Comparison of ENCODE assay signal across 14 cellular contexts in the genomic region with DNA sequence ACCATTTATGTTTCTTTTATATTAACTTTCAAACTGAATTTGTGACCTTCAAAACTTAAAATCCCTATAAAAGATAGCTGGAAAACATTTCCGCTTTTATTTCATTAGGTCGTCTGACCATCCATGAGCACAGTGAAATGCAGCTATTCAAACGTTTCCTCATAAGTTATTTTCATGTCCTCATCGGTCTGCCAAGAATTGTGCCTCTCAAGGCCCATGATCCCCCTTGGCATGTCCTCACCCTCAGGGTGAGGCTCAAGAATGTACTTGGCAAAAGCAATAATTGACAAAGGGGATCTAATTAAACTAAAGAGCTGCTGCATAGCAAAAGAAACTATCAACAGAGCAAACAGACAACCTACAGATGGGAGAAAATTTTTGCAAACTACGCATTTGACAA.
"Had no signal": no experiment of that assay in that cellular context is flagged by ENCODE, and none has a peak within 500 bp of the region (broad histone marks: within the 10 kb centered on the region; RNA-seq: fewer than 3 reads in every experiment).

No MANE protein-coding gene starts in this region.

- H3K27me3 Mint-ChIP-seq: activated CD8-positive, alpha-beta T cell treated with anti-CD3 and anti-CD28 coated beads for 36 hours; naive thymus-derived CD4-positive, alpha-beta T cell had no signal

- H3K27me3 ChIP-seq: body of pancreas, esophagus muscularis mucosa, vagina had no signal

- H3K27ac ChIP-seq: body of pancreas, vagina had no signal

- H3K4me3 Mint-ChIP-seq: activated CD8-positive, alpha-beta T cell treated with anti-CD3 and anti-CD28 coated beads for 36 hours; activated naive CD4-positive, alpha-beta T cell treated with anti-CD3 and anti-CD28 coated beads for 36 hours; mesothelial cell of epicardium; naive thymus-derived CD4-positive, alpha-beta T cell had no signal

- H3K9me3 ChIP-seq: body of pancreas, esophagus muscularis mucosa, vagina had no signal

- H3K4me1 Mint-ChIP-seq: mesothelial cell of epicardium had no signal

- FAIRE-seq: endometrium, frontal cortex had no signal

- H3K4me3 ChIP-seq: body of pancreas, esophagus muscularis mucosa, vagina had no signal

- H3K27ac Mint-ChIP-seq: activated CD8-positive, alpha-beta T cell treated with anti-CD3 and anti-CD28 coated beads for 36 hours; activated naive CD4-positive, alpha-beta T cell treated with anti-CD3 and anti-CD28 coated beads for 36 hours; mesothelial cell of epicardium had no signal

- DNase-seq: activated CD4-positive, alpha-beta T cell treated with anti-CD3 and anti-CD28 coated beads for 4 hours; activated CD8-positive, alpha-beta T cell treated with anti-CD3 and anti-CD28 coated beads for 36 hours; activated naive CD4-positive, alpha-beta T cell treated with anti-CD3 and anti-CD28 coated beads for 36 hours; left ventricle myocardium superior; naive thymus-derived CD4-positive, alpha-beta T cell; right cardiac atrium; stimulated activated naive CD8-positive, alpha-beta T cell treated with anti-CD3 and anti-CD28 coated beads, Interleukin-15, Interleukin-2, amounts not matched to agents 100 U/mL and 50 U/mL, for 24 hours had no signal

- ATAC-seq: activated CD8-positive, alpha-beta T cell treated with anti-CD3 and anti-CD28 coated beads for 36 hours; body of pancreas; left ventricle myocardium superior; naive thymus-derived CD4-positive, alpha-beta T cell; right cardiac atrium; SK-N-SH treated with all-trans-retinoic acid at 6 μM for 48 hours; stimulated activated naive CD8-positive, alpha-beta T cell treated with anti-CD3 and anti-CD28 coated beads, Interleukin-15, Interleukin-2, amounts not matched to agents 100 U/mL and 50 U/mL, for 24 hours had no signal
